Comparison of ENCODE assay signal across 7 cellular contexts in the genomic region with DNA sequence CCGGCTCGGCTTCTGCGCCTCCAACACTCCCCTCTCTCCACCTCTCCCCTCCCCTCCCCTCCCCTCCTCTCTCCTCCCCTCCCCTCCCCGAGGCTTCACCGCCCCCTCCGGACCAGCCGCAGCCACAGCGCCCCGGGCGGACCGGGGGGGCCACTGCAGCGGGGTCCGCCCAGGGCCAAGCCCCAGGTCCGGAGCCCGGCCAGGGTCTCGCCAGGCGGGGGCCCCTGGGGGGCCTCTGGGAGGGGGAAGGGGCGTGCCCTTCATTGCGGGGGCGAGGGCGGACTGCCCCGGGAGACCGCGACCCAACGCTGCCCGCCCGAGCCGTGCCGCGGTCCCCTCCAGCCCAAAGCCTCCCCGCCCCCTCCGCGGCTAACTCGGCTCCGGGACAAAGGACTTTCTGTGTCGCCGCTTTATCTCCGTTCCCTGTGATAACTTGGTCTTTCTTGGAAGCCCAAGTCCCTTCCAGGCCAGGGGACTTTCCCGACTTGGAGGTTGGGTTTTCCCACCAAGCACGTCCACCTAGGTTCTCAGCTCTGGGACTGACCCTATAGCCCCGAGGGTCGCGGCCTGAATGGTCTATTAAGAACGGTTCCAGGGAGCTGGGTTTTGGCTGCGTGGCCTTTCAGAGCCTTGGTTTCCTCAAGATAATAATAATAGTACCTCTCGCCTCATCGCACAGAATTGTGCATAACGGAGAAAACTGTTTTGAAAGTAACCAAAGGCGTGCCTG. TPM values are rescaled to one million over a fixed set of nuclear protein-coding genes. Genes with fewer than 3 reads are reported as not detected.
DNase-seq lines count a peak whose midpoint lies in the region; ATAC-seq, FAIRE-seq and TF ChIP-seq lines count a peak whose summit lies in the region.

A gene (minus strand): TSS at position 29 of the 730 bp plus-strand sequence. CDS start 97 bp downstream, outside the sequence.

- TF ChIP-seq POLR2A in GM15510 (IDR thresholded peaks at IDR 0.05; ENCODE audit: borderline replicate concordance, extremely low read depth, insufficient read length): peak; percentile 1

- DNase-seq in NCI-H226 (peak; percentile 76), kidney (peak; percentile 96)
- DNase-seq in central memory CD8-positive, alpha-beta T cell (ENCODE audit: low spot score in 2 of 2): peak; percentile 63 to 68
- DNase-seq in stimulated activated CD4-positive, alpha-beta T cell treated with anti-CD3 and anti-CD28 coated beads, Interleukin-15, amount 100 ng/mL, for 48 hours (ENCODE audit: low read depth in 2 of 2): peak; percentile 78 to 80

- H3K27me3 Mint-ChIP-seq in central memory CD8-positive, alpha-beta T cell: no peaks in the 10 kb centered on the region

- H3K4me1 Mint-ChIP-seq in central memory CD8-positive, alpha-beta T cell: peaks cover 29% of the 10 kb centered on the region

- FAIRE-seq in kidney (lab: Jason Lieb, UNC): no peak

- TF ChIP-seq CTCF in kidney (IDR thresholded peaks at IDR 0.05; ENCODE audit: borderline replicate concordance, extremely low read depth, insufficient read depth): peak; percentile 58

- intact Hi-C loops in kidney (cut with DNase I): no loop called here

- H3K27ac Mint-ChIP-seq in central memory CD8-positive, alpha-beta T cell (ENCODE audit: low read depth): peak within 1 kb of the TSS; percentile 73

- peak within 1 kb of the TSS; percentile 82 to 86 for H3K9ac ChIP-seq in kidney (ENCODE audit: low read length in 2 of 2)

- H3K9me3 ChIP-seq in kidney (ENCODE audit: control insufficient read depth in 1 of 2, low read length in 2 of 2): no peaks in the 10 kb centered on the region

- no peaks in the 10 kb centered on the region for H3K9me3 Mint-ChIP-seq in central memory CD8-positive, alpha-beta T cell

- peaks cover 3 to 7% of the 10 kb centered on the region in 2 donors for H3K36me3 ChIP-seq in kidney (ENCODE audit: control insufficient read depth in 1 of 2, insufficient read depth in 2 of 2, low read length in 2 of 2)

- peaks cover 26% of the 10 kb centered on the region for H3K36me3 Mint-ChIP-seq in central memory CD8-positive, alpha-beta T cell (ENCODE audit: insufficient read depth)

- peak within 1 kb of the TSS; percentile 94 for H3K4me3 Mint-ChIP-seq in central memory CD8-positive, alpha-beta T cell

- peak within 1 kb of the TSS; percentile 83 to 94 for H3K4me3 ChIP-seq in kidney (ENCODE audit: low read length in 2 of 2)

- H3K27ac ChIP-seq in kidney (ENCODE audit: low read depth in 2 of 2, low read length in 2 of 2): peak within 1 kb of the TSS; percentile 93 to 95

- H3K4me1 ChIP-seq in kidney (ENCODE audit: control insufficient read depth in 1 of 2, insufficient read depth in 1 of 2, low read depth in 1 of 2, low read length in 2 of 2): peaks cover 6 to 7% of the 10 kb centered on the region in 2 donors

- peak; percentile 49 for ATAC-seq in HG03066 (IDR thresholded peaks at IDR 0.05; ENCODE audit: low read depth, unreplicated experiment)
- peak; percentile 55 to 63 for ATAC-seq in activated CD4-positive, CD25-positive, alpha-beta regulatory T cell treated with anti-CD3 and anti-CD28 coated beads, Interleukin-2, amount 50 U/mL, for 24 hours
- peak; percentile 59 for ATAC-seq in central memory CD8-positive, alpha-beta T cell (replicated peaks; ENCODE audit: extremely low read depth, poor library complexity, severe bottlenecking)

RNA-seq across cellular contexts. Expression of the gene that starts here (rescaled TPM):
- 24.5 TPM for total RNA-seq in kidney
- polyA plus RNA-seq in kidney (ENCODE audit: insufficient read depth, low read depth, low replicate concordance): 24.6 TPM

Comparison
In these comparisons a context has a peak if more than half of its experiments do, and no peak if none do; other contexts are left out.
1. Peak in every context shown above with its lines: DNase-seq, ATAC-seq, H3K4me3 ChIP-seq and H3K27ac ChIP-seq.